1 cellular context compared by ENCODE assay signal in genomic region chr15:89299896-89300295, GRCh38.
TF ChIP-seq lines count a peak whose summit lies in the region.

No MANE protein-coding gene starts in this region.

TF ChIP-seq in HepG2, 621 proteins besides CTCF, POLR2A, EP300 and RAD21:
- TF ChIP-seq, protein P1, sequence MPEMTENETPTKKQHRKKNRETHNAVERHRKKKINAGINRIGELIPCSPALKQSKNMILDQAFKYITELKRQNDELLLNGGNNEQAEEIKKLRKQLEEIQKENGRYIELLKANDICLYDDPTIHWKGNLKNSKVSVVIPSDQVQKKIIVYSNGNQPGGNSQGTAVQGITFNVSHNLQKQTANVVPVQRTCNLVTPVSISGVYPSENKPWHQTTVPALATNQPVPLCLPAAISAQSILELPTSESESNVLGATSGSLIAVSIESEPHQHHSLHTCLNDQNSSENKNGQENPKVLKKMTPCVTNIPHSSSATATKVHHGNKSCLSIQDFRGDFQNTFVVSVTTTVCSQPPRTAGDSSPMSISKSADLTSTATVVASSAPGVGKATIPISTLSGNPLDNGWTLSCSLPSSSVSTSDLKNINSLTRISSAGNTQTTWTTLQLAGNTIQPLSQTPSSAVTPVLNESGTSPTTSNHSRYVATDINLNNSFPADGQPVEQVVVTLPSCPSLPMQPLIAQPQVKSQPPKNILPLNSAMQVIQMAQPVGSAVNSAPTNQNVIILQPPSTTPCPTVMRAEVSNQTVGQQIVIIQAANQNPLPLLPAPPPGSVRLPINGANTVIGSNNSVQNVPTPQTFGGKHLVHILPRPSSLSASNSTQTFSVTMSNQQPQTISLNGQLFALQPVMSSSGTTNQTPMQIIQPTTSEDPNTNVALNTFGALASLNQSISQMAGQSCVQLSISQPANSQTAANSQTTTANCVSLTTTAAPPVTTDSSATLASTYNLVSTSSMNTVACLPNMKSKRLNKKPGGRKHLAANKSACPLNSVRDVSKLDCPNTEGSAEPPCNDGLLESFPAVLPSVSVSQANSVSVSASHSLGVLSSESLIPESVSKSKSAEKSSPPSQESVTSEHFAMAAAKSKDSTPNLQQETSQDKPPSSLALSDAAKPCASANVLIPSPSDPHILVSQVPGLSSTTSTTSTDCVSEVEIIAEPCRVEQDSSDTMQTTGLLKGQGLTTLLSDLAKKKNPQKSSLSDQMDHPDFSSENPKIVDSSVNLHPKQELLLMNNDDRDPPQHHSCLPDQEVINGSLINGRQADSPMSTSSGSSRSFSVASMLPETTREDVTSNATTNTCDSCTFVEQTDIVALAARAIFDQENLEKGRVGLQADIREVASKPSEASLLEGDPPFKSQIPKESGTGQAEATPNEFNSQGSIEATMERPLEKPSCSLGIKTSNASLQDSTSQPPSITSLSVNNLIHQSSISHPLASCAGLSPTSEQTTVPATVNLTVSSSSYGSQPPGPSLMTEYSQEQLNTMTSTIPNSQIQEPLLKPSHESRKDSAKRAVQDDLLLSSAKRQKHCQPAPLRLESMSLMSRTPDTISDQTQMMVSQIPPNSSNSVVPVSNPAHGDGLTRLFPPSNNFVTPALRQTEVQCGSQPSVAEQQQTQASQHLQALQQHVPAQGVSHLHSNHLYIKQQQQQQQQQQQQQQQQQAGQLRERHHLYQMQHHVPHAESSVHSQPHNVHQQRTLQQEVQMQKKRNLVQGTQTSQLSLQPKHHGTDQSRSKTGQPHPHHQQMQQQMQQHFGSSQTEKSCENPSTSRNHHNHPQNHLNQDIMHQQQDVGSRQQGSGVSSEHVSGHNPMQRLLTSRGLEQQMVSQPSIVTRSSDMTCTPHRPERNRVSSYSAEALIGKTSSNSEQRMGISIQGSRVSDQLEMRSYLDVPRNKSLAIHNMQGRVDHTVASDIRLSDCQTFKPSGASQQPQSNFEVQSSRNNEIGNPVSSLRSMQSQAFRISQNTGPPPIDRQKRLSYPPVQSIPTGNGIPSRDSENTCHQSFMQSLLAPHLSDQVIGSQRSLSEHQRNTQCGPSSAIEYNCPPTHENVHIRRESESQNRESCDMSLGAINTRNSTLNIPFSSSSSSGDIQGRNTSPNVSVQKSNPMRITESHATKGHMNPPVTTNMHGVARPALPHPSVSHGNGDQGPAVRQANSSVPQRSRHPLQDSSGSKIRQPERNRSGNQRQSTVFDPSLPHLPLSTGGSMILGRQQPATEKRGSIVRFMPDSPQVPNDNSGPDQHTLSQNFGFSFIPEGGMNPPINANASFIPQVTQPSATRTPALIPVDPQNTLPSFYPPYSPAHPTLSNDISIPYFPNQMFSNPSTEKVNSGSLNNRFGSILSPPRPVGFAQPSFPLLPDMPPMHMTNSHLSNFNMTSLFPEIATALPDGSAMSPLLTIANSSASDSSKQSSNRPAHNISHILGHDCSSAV (CRISPR knock-in tag; IDR thresholded peaks at IDR 0.05; ENCODE audit: borderline replicate concordance), result no peak
- TF ChIP-seq SMC3 (IDR thresholded peaks at IDR 0.05; ENCODE audit: low read length) (peak; percentile 27; the same call in 1 of the 2 replicates), CBX1 (IDR thresholded peaks at IDR 0.05; ENCODE audit: low read depth) (no peak), ZNF841 (CRISPR knock-in tag; IDR thresholded peaks at IDR 0.05; ENCODE audit: borderline replicate concordance) (no peak), STAG1 (CRISPR knock-in tag; IDR thresholded peaks at IDR 0.05) (peak; percentile 45), ZNF513 (CRISPR knock-in tag; conservative IDR thresholded peaks at IDR 0.05) (no peak)
